15 cellular contexts compared by ENCODE assay signal in genomic region chr10:86461963-86462804, GRCh38. TPM values are rescaled to one million over a fixed set of nuclear protein-coding genes. Genes with fewer than 3 reads are reported as not detected.
A peak's percentile ranks its signal among the peaks of the same experiment; 100 is the strongest.
DNase-seq lines count a peak whose midpoint lies in the region; ATAC-seq and TF ChIP-seq lines count a peak whose summit lies in the region.
"Had no signal": no experiment of that assay in that cellular context is flagged by ENCODE, and none has a peak within 500 bp of the region (broad histone marks: within the 10 kb centered on the region; RNA-seq: fewer than 3 reads in every experiment).

No MANE protein-coding gene starts in this region.

- H3K9me3 Mint-ChIP-seq in activated CD4-positive, alpha-beta T cell treated with anti-CD3 and anti-CD28 coated beads, Interleukin-2, amount 10 ng/mL, durations not matched to agents 24 days and 14 days, result no peaks in the 10 kb centered on the region

- H3K9me3 ChIP-seq in SU-DHL-6 (ENCODE audit: insufficient read depth, low read length), result no peaks in the 10 kb centered on the region
- H3K9me3 ChIP-seq: SJSA1 had no signal

- H3K27ac ChIP-seq in SU-DHL-6 (ENCODE audit: low read depth, low read length) (peak overlapping the region; percentile 18; the same call in 1 of the 2 replicates), brain microvascular endothelial cell (no peak overlapping the region)
- H3K27ac ChIP-seq: 22Rv1; BLaER1 treated with 17β-estradiol and CSF1 and Interleukin-3, amounts not matched to agents 10 nM and 100 nM; SJSA1 had no signal

- 0 out of 2 replicates have a peak, but pooled peaks cover 9% of the 10 kb centered on the region for H3K79me2 ChIP-seq in SU-DHL-6 (ENCODE audit: insufficient read depth, low read length)

- H4K20me1 ChIP-seq in SU-DHL-6 (ENCODE audit: low read depth, low read length), result no peaks in the 10 kb centered on the region

- no peak overlapping the region for H3K9ac ChIP-seq in SU-DHL-6 (ENCODE audit: low read length)
- H3K9ac ChIP-seq: BLaER1 treated with 17β-estradiol and CSF1 and Interleukin-3, amounts not matched to agents 10 nM and 100 nM had no signal

- no peak overlapping the region for H3K4me3 ChIP-seq in SU-DHL-6 (ENCODE audit: insufficient read depth, low read length, poor library complexity, severe bottlenecking)
- H3K4me3 ChIP-seq in brain microvascular endothelial cell (ENCODE audit: low read depth, low read length), result no peak overlapping the region
- H3K4me3 ChIP-seq: BLaER1 treated with 17β-estradiol and CSF1 and Interleukin-3, amounts not matched to agents 10 nM and 100 nM; SJSA1 had no signal

- H3K36me3 Mint-ChIP-seq in activated CD4-positive, alpha-beta T cell treated with anti-CD3 and anti-CD28 coated beads, Interleukin-2, amount 10 ng/mL, durations not matched to agents 24 days and 14 days (ENCODE audit: low read depth), result peaks cover 47% of the 10 kb centered on the region

- intact Hi-C loops in activated CD4-positive, alpha-beta T cell treated with anti-CD3 and anti-CD28 coated beads, Interleukin-2, amount 10 ng/mL, durations not matched to agents 24 days and 14 days (cut with micrococcal nuclease), result no loop called here

- no peak for TF ChIP-seq CTCF in SU-DHL-6 (IDR thresholded peaks at IDR 0.05; ENCODE audit: insufficient read depth, low read length, poor library complexity, severe bottlenecking)
- TF ChIP-seq CTCF in brain microvascular endothelial cell (IDR thresholded peaks at IDR 0.05; ENCODE audit: low read depth, low read length, missing control alignments), result no peak

- in situ Hi-C loops in brain microvascular endothelial cell (cut with HindIII; ENCODE audit: low pct_ligation_motif_present, low sequenced_read_pairs), result no loop called here

- H3K27ac Mint-ChIP-seq in activated CD4-positive, alpha-beta T cell treated with anti-CD3 and anti-CD28 coated beads, Interleukin-2, amount 10 ng/mL, durations not matched to agents 24 days and 14 days, result peak overlapping the region; percentile 42

- H3K4me3 Mint-ChIP-seq in activated CD4-positive, alpha-beta T cell treated with anti-CD3 and anti-CD28 coated beads, Interleukin-2, amount 10 ng/mL, durations not matched to agents 24 days and 14 days, result no peak overlapping the region

- H3K36me3 ChIP-seq in SU-DHL-6 (ENCODE audit: low read length), result peaks cover 71% of the 10 kb centered on the region
- H3K36me3 ChIP-seq in brain microvascular endothelial cell (replicated peaks), result peaks cover 47% of the 10 kb centered on the region

- H2AFZ ChIP-seq in SU-DHL-6 (ENCODE audit: low read depth, low read length, severe bottlenecking), result no peak overlapping the region

- H3K4me1 Mint-ChIP-seq in activated CD4-positive, alpha-beta T cell treated with anti-CD3 and anti-CD28 coated beads, Interleukin-2, amount 10 ng/mL, durations not matched to agents 24 days and 14 days, result no peaks in the 10 kb centered on the region

- no peak for DNase-seq in activated CD4-positive, alpha-beta T cell treated with anti-CD3 and anti-CD28 coated beads, Interleukin-2, amount 10 ng/mL, durations not matched to agents 24 days and 14 days
- DNase-seq in activated CD4-positive, alpha-beta T cell treated with anti-CD3 and anti-CD28 coated beads, Interleukin-2, amount 50 U/mL, for 4 hours, result no peak
- DNase-seq in iPS DF 4.7 (ENCODE audit: extremely low read depth, low spot score) (peak; percentile 16), brain microvascular endothelial cell (no peak), GF-D8 (lab: John Stamatoyannopoulos, UW) (no peak), NCI-H2029 (lab: John Stamatoyannopoulos, UW) (no peak)
- DNase-seq: NCI-H226, NCI-H526, OCI-M1, RPMI8226 had no signal

- no peaks in the 10 kb centered on the region for H3K9me2 ChIP-seq in SU-DHL-6 (replicated peaks; ENCODE audit: insufficient read depth, low read length)

- no peaks in the 10 kb centered on the region for H3K27me3 Mint-ChIP-seq in activated CD4-positive, alpha-beta T cell treated with anti-CD3 and anti-CD28 coated beads, Interleukin-2, amount 10 ng/mL, durations not matched to agents 24 days and 14 days

- H3K4me2 ChIP-seq in SU-DHL-6 (ENCODE audit: low read depth, low read length, poor library complexity, severe bottlenecking), result no peak overlapping the region
- H3K4me2 ChIP-seq: BLaER1 treated with 17β-estradiol and CSF1 and Interleukin-3, amounts not matched to agents 10 nM and 100 nM had no signal

- H3K27me3 ChIP-seq in SU-DHL-6 (ENCODE audit: low read length) (no peaks in the 10 kb centered on the region), brain microvascular endothelial cell (replicated peaks) (no peaks in the 10 kb centered on the region)
- H3K27me3 ChIP-seq: BLaER1 treated with 17β-estradiol and CSF1 and Interleukin-3, amounts not matched to agents 10 nM and 100 nM; SJSA1 had no signal

- peaks cover 31% of the 10 kb centered on the region for H3F3A ChIP-seq in SU-DHL-6 (ENCODE audit: insufficient read depth)

- no peak for ATAC-seq in GM21737 (IDR thresholded peaks at IDR 0.05; ENCODE audit: unreplicated experiment)

RNA-seq across cellular contexts. Expression of gene WAPL, which starts 59.4 kb away (rescaled TPM):
- total RNA-seq in activated CD4-positive, alpha-beta T cell treated with anti-CD3 and anti-CD28 coated beads, Interleukin-2, amount 10 ng/mL, durations not matched to agents 24 days and 14 days, result 47.2 and 50.6 TPM in 2 replicates
